ENCODE assay signal across 30 cellular contexts in genomic region chrX:9064694-9065093, GRCh38. TPM values are rescaled to one million over a fixed set of nuclear protein-coding genes. Genes with fewer than 3 reads are reported as not detected.
DNase-seq lines count a peak whose midpoint lies in the region; ATAC-seq, FAIRE-seq and TF ChIP-seq lines count a peak whose summit lies in the region.
"Had no signal": no experiment of that assay in that cellular context is flagged by ENCODE, and none has a peak within 500 bp of the region (broad histone marks: within the 10 kb centered on the region; RNA-seq: fewer than 3 reads in every experiment).

No MANE protein-coding gene starts in this region.

- no peaks in the 10 kb centered on the region for H3K27me3 Mint-ChIP-seq in activated CD4-positive, alpha-beta memory T cell treated with anti-CD3 and anti-CD28 coated beads for 36 hours
- no peaks in the 10 kb centered on the region for H3K27me3 Mint-ChIP-seq in activated CD4-positive, alpha-beta memory T cell treated with anti-CD3 and anti-CD28 coated beads, Interleukin-2, amount 10 ng/mL, durations not matched to agents 7 days and 5 days
- peaks cover 17% of the 10 kb centered on the region for H3K27me3 Mint-ChIP-seq in activated T-cell treated with anti-CD3 and anti-CD28 coated beads, Interleukin-2, amount 50 U/mL, for 72 hours (ENCODE audit: low read depth)
- H3K27me3 Mint-ChIP-seq in activated T-helper 17 cell treated with anti-CD3 and anti-CD28 coated beads, Interleukin-2, amount 50 U/mL, for 72 hours, result peaks cover 3% of the 10 kb centered on the region
- no peaks in the 10 kb centered on the region for H3K27me3 Mint-ChIP-seq in astrocyte (ENCODE audit: low read depth, unreplicated experiment)
- H3K27me3 Mint-ChIP-seq: CD4-positive, CD25-positive, alpha-beta regulatory T cell had no signal

- H3K9ac ChIP-seq in astrocyte (ENCODE audit: low read length), result no peak overlapping the region
- H3K9ac ChIP-seq: BLaER1 had no signal

- no peaks in the 10 kb centered on the region for H3K36me3 ChIP-seq in astrocyte (ENCODE audit: insufficient read depth, low read length)
- H3K36me3 ChIP-seq: BE2C, BLaER1 had no signal

- H3K36me3 Mint-ChIP-seq in activated CD4-positive, alpha-beta memory T cell treated with anti-CD3 and anti-CD28 coated beads for 36 hours, result no peaks in the 10 kb centered on the region
- H3K36me3 Mint-ChIP-seq in activated CD4-positive, alpha-beta memory T cell treated with anti-CD3 and anti-CD28 coated beads, Interleukin-2, amount 10 ng/mL, durations not matched to agents 7 days and 5 days (ENCODE audit: low read depth), result no peaks in the 10 kb centered on the region
- H3K36me3 Mint-ChIP-seq in activated T-cell treated with anti-CD3 and anti-CD28 coated beads, Interleukin-2, amount 50 U/mL, for 72 hours (ENCODE audit: insufficient read depth in 2 of 2), result no peaks in the 10 kb centered on the region
- H3K36me3 Mint-ChIP-seq in activated T-helper 17 cell treated with anti-CD3 and anti-CD28 coated beads, Interleukin-2, amount 50 U/mL, for 72 hours (ENCODE audit: low read depth), result no peaks in the 10 kb centered on the region
- H3K36me3 Mint-ChIP-seq in astrocyte (ENCODE audit: low read depth, unreplicated experiment), result no peaks in the 10 kb centered on the region
- H3K36me3 Mint-ChIP-seq: CD14-positive monocyte; CD4-positive, alpha-beta memory T cell; CD4-positive, CD25-positive, alpha-beta regulatory T cell; CD8-positive, alpha-beta memory T cell had no signal

- no peaks in the 10 kb centered on the region for H3K79me2 ChIP-seq in astrocyte (ENCODE audit: insufficient read depth, low read length)

- CTCF ChIA-PET in activated CD4-positive, alpha-beta memory T cell treated with anti-CD3 and anti-CD28 coated beads for 36 hours (lab: Charles Lee), result no interaction called here
- CTCF ChIA-PET in activated CD4-positive, alpha-beta memory T cell treated with anti-CD3 and anti-CD28 coated beads, Interleukin-2, amount 10 ng/mL, durations not matched to agents 7 days and 5 days (lab: Charles Lee), result interaction anchor here (0.6 kb wide), 1 partner anchor 321 kb away, joined by 4 read pairs; no protein-coding TSS in a partner anchor

- no peak overlapping the region for H3K27ac ChIP-seq in astrocyte (ENCODE audit: low read depth, low read length)
- H3K27ac ChIP-seq: BLaER1 had no signal

- no peak overlapping the region for H3K4me2 ChIP-seq in astrocyte (ENCODE audit: low read length)
- H3K4me2 ChIP-seq: BLaER1 had no signal

- no peak overlapping the region for H3K4me3 Mint-ChIP-seq in activated CD4-positive, alpha-beta memory T cell treated with anti-CD3 and anti-CD28 coated beads for 36 hours
- no peak overlapping the region for H3K4me3 Mint-ChIP-seq in activated CD4-positive, alpha-beta memory T cell treated with anti-CD3 and anti-CD28 coated beads, Interleukin-2, amount 10 ng/mL, durations not matched to agents 7 days and 5 days
- H3K4me3 Mint-ChIP-seq in activated T-cell treated with anti-CD3 and anti-CD28 coated beads, Interleukin-2, amount 50 U/mL, for 72 hours, result no peak overlapping the region
- H3K4me3 Mint-ChIP-seq in activated T-helper 17 cell treated with anti-CD3 and anti-CD28 coated beads, Interleukin-2, amount 50 U/mL, for 72 hours, result no peak overlapping the region
- no peak overlapping the region for H3K4me3 Mint-ChIP-seq in astrocyte (ENCODE audit: unreplicated experiment)
- H3K4me3 Mint-ChIP-seq: CD14-positive monocyte; CD4-positive, alpha-beta memory T cell; CD4-positive, CD25-positive, alpha-beta regulatory T cell; CD8-positive, alpha-beta memory T cell had no signal

- TF ChIP-seq CTCF in astrocyte (IDR thresholded peaks at IDR 0.05; ENCODE audit: insufficient read depth, low read depth, low read length), result no peak

- no peaks in the 10 kb centered on the region for H3K4me1 ChIP-seq in astrocyte (ENCODE audit: insufficient read depth, low read length)
- H3K4me1 ChIP-seq: BE2C, BLaER1 had no signal

- H2AFZ ChIP-seq in astrocyte (ENCODE audit: low read depth, low read length), result no peak overlapping the region

- intact Hi-C loops in activated CD4-positive, alpha-beta memory T cell treated with anti-CD3 and anti-CD28 coated beads for 36 hours (cut with micrococcal nuclease), result no loop called here

- H3K27ac Mint-ChIP-seq in activated CD4-positive, alpha-beta memory T cell treated with anti-CD3 and anti-CD28 coated beads for 36 hours, result no peak overlapping the region
- no peak overlapping the region for H3K27ac Mint-ChIP-seq in activated CD4-positive, alpha-beta memory T cell treated with anti-CD3 and anti-CD28 coated beads, Interleukin-2, amount 10 ng/mL, durations not matched to agents 7 days and 5 days
- no peak overlapping the region for H3K27ac Mint-ChIP-seq in activated T-cell treated with anti-CD3 and anti-CD28 coated beads, Interleukin-2, amount 50 U/mL, for 72 hours
- no peak overlapping the region for H3K27ac Mint-ChIP-seq in activated T-helper 17 cell treated with anti-CD3 and anti-CD28 coated beads, Interleukin-2, amount 50 U/mL, for 72 hours
- H3K27ac Mint-ChIP-seq in astrocyte (ENCODE audit: unreplicated experiment), result no peak overlapping the region
- H3K27ac Mint-ChIP-seq: CD4-positive, CD25-positive, alpha-beta regulatory T cell; CD8-positive, alpha-beta memory T cell had no signal

- FAIRE-seq in astrocyte (lab: Jason Lieb, UNC), result peak; percentile 89
- FAIRE-seq: A204.1, GM12878, GM12892, GM18507 had no signal

- H3K4me1 Mint-ChIP-seq in activated CD4-positive, alpha-beta memory T cell treated with anti-CD3 and anti-CD28 coated beads for 36 hours (ENCODE audit: low read depth), result no peaks in the 10 kb centered on the region
- no peaks in the 10 kb centered on the region for H3K4me1 Mint-ChIP-seq in activated CD4-positive, alpha-beta memory T cell treated with anti-CD3 and anti-CD28 coated beads, Interleukin-2, amount 10 ng/mL, durations not matched to agents 7 days and 5 days
- H3K4me1 Mint-ChIP-seq in activated T-cell treated with anti-CD3 and anti-CD28 coated beads, Interleukin-2, amount 50 U/mL, for 72 hours (ENCODE audit: low read depth), result no peaks in the 10 kb centered on the region
- no peaks in the 10 kb centered on the region for H3K4me1 Mint-ChIP-seq in activated T-helper 17 cell treated with anti-CD3 and anti-CD28 coated beads, Interleukin-2, amount 50 U/mL, for 72 hours
- H3K4me1 Mint-ChIP-seq in astrocyte (ENCODE audit: low read depth, unreplicated experiment), result no peaks in the 10 kb centered on the region
- H3K4me1 Mint-ChIP-seq: CD14-positive monocyte; CD4-positive, alpha-beta memory T cell; CD4-positive, CD25-positive, alpha-beta regulatory T cell; CD8-positive, alpha-beta memory T cell had no signal

- peaks cover 6% of the 10 kb centered on the region for H3K9me3 Mint-ChIP-seq in activated CD4-positive, alpha-beta memory T cell treated with anti-CD3 and anti-CD28 coated beads for 36 hours
- no peaks in the 10 kb centered on the region for H3K9me3 Mint-ChIP-seq in activated CD4-positive, alpha-beta memory T cell treated with anti-CD3 and anti-CD28 coated beads, Interleukin-2, amount 10 ng/mL, durations not matched to agents 7 days and 5 days
- no peaks in the 10 kb centered on the region for H3K9me3 Mint-ChIP-seq in activated T-cell treated with anti-CD3 and anti-CD28 coated beads, Interleukin-2, amount 50 U/mL, for 72 hours
- peaks cover 4% of the 10 kb centered on the region for H3K9me3 Mint-ChIP-seq in activated T-helper 17 cell treated with anti-CD3 and anti-CD28 coated beads, Interleukin-2, amount 50 U/mL, for 72 hours
- no peaks in the 10 kb centered on the region for H3K9me3 Mint-ChIP-seq in astrocyte (ENCODE audit: unreplicated experiment)

- H3K4me3 ChIP-seq in astrocyte (ENCODE audit: insufficient read depth, low read depth, low read length), result no peak overlapping the region
- H3K4me3 ChIP-seq: BLaER1, GM12878 had no signal

- POLR2A ChIA-PET in activated CD4-positive, alpha-beta memory T cell treated with anti-CD3 and anti-CD28 coated beads for 36 hours (lab: Charles Lee), result no interaction called here
- POLR2A ChIA-PET in activated CD4-positive, alpha-beta memory T cell treated with anti-CD3 and anti-CD28 coated beads, Interleukin-2, amount 10 ng/mL, durations not matched to agents 7 days and 5 days (lab: Charles Lee), result no interaction called here

- no peaks in the 10 kb centered on the region for H4K20me1 ChIP-seq in astrocyte (ENCODE audit: insufficient read depth, low read length)
- H4K20me1 ChIP-seq: BLaER1 had no signal

- H3K27me3 ChIP-seq in astrocyte (ENCODE audit: insufficient read depth, low read length), result no peaks in the 10 kb centered on the region
- H3K27me3 ChIP-seq: BE2C, BLaER1 had no signal

- peak; percentile 10 for DNase-seq in activated CD4-positive, alpha-beta memory T cell treated with anti-CD3 and anti-CD28 coated beads for 36 hours
- DNase-seq in activated CD4-positive, alpha-beta memory T cell treated with anti-CD3 and anti-CD28 coated beads, Interleukin-2, amount 10 ng/mL, durations not matched to agents 7 days and 5 days, result no peak
- peak in 1 of 2 donors; percentile 1 for DNase-seq in activated T-cell treated with anti-CD3 and anti-CD28 coated beads, Interleukin-2, amount 50 U/mL, for 72 hours
- DNase-seq in activated T-cell treated with anti-CD3 and anti-CD28 coated beads, Interleukin-2, amount 50 U/mL, for 48 hours, result no peak
- DNase-seq in astrocyte (ENCODE audit: low read depth), result no peak
- DNase-seq: 8988T; ACHN; BE2C; C1 segment of cervical spinal cord; CD4-positive, alpha-beta memory T cell; CD4-positive, CD25-positive, alpha-beta regulatory T cell; CD8-positive, alpha-beta memory T cell; COR-L47; DMS 273 treated with DMSO at 0.1 percent for 48 hours; DMS153; DMS53; DMS79; DND-41; EL; GDM1 had no signal

- no peaks in the 10 kb centered on the region for H3K9me3 ChIP-seq in astrocyte (ENCODE audit: insufficient read depth, low read depth, low read length)
- H3K9me3 ChIP-seq: BE2C, BLaER1 had no signal

- ATAC-seq in activated T-cell treated with anti-CD3 and anti-CD28 coated beads, Interleukin-2, amount 50 U/mL, for 72 hours (replicated peaks in 1 of 2), result peak; percentile 38 to 57
- peak; percentile 60 for ATAC-seq in activated T-helper 17 cell treated with anti-CD3 and anti-CD28 coated beads, Interleukin-2, amount 50 U/mL, for 72 hours (replicated peaks)
- no peak for ATAC-seq in GM18909 (IDR thresholded peaks at IDR 0.05; ENCODE audit: poor library complexity, unreplicated experiment)
- ATAC-seq: GM12878 had no signal

RNA-seq across cellular contexts. Expression of gene FAM9B, which starts 30.8 kb away (rescaled TPM):
- not detected for total RNA-seq in activated CD4-positive, alpha-beta memory T cell treated with anti-CD3 and anti-CD28 coated beads for 36 hours
- not detected for total RNA-seq in activated CD4-positive, alpha-beta memory T cell treated with anti-CD3 and anti-CD28 coated beads, Interleukin-2, amount 10 ng/mL, durations not matched to agents 7 days and 5 days
- not detected for total RNA-seq in activated T-cell treated with anti-CD3 and anti-CD28 coated beads, Interleukin-2, amount 50 U/mL, for 72 hours
- total RNA-seq in activated T-helper 17 cell treated with anti-CD3 and anti-CD28 coated beads, Interleukin-2, amount 50 U/mL, for 72 hours, result under 1 TPM in 1 of 2 donors, not detected in 1; 0.11 TPM
- total RNA-seq in astrocyte, result not detected in 2 replicates
- total RNA-seq: CD4-positive, alpha-beta memory T cell; CD4-positive, CD25-positive, alpha-beta regulatory T cell; CD8-positive, alpha-beta memory T cell; Daoy; G401; GM12878 had no signal
